Comparison of ENCODE assay signal across 25 cellular contexts in genomic region chr15:60652870-60653269, GRCh38.
DNase-seq lines count a peak whose midpoint lies in the region; FAIRE-seq and TF ChIP-seq lines count a peak whose summit lies in the region.
"Had no signal": no experiment of that assay in that cellular context is flagged by ENCODE, and none has a peak within 500 bp of the region (broad histone marks: within the 10 kb centered on the region; RNA-seq: fewer than 3 reads in every experiment).

No MANE protein-coding gene starts in this region.

- H3K27ac ChIP-seq in H1 (ENCODE audit: low read depth, low read length) (no peak overlapping the region), GM23248 (no peak overlapping the region)
- H3K27ac ChIP-seq: BLaER1 treated with 17β-estradiol and CSF1 and Interleukin-3, amounts not matched to agents 10 nM and 100 nM; left ventricle myocardium inferior; prostate gland; sigmoid colon had no signal

- H3K27me3 ChIP-seq in H1 (replicated peaks in 1 of 4; ENCODE audit: control insufficient read depth in 3 of 4, extremely low read depth in 1 of 4, insufficient read depth in 3 of 4, low read length in 3 of 4), result no peaks in the 10 kb centered on the region
- no peaks in the 10 kb centered on the region for H3K27me3 ChIP-seq in GM23248 (replicated peaks; ENCODE audit: insufficient read depth)
- H3K27me3 ChIP-seq: BLaER1 treated with 17β-estradiol and CSF1 and Interleukin-3, amounts not matched to agents 10 nM and 100 nM; sigmoid colon had no signal

- H3K4me1 ChIP-seq in H1 (replicated peaks in 1 of 4; ENCODE audit: control insufficient read depth in 3 of 4, insufficient read depth in 4 of 4, low read length in 3 of 4), result peaks cover 3 to 24% (median 11%) of the 10 kb centered on the region in 4 experiments; a peak in 6 of 7 replicates
- H3K4me1 ChIP-seq in GM23248 (ENCODE audit: insufficient read depth), result no peaks in the 10 kb centered on the region
- H3K4me1 ChIP-seq: prostate gland, sigmoid colon had no signal

- no peaks in the 10 kb centered on the region for H3K36me3 ChIP-seq in H1 (ENCODE audit: control insufficient read depth in 2 of 4, insufficient read depth in 4 of 4, low read length in 3 of 4)
- no peaks in the 10 kb centered on the region for H3K36me3 ChIP-seq in GM23248 (ENCODE audit: low read depth)
- H3K36me3 ChIP-seq: BLaER1 treated with 17β-estradiol and CSF1 and Interleukin-3, amounts not matched to agents 10 nM and 100 nM; left ventricle myocardium inferior; prostate gland; sigmoid colon had no signal

- TF ChIP-seq RAD21 in H1 (IDR thresholded peaks at IDR 0.05 in 1 of 2, conservative IDR thresholded peaks at IDR 0.05 in 1 of 2; ENCODE audit: low read depth in 2 of 2, low read length in 2 of 2), result no peak

- WGBS in H1 (ENCODE audit: extremely low coverage in 1 of 2, insufficient coverage in 1 of 2, insufficient read length in 1 of 2, insufficient replicate concordance in 2 of 2, low coverage in 1 of 2, low lambda C conversion rate in 2 of 2, missing lambda C conversion rate in 1 of 2), 2 experiments, result 92% methylated on average over 5 of the region's 5 CpGs; no CpG with 5 or more reads in 1 of the 2 experiments
- 75 to 80% methylated on average over 5 of the region's 5 CpGs for WGBS in GM23248 (ENCODE audit: low coverage in 1 of 2, low lambda C conversion rate in 2 of 2, missing lambda C conversion rate in 2 of 2), 2 experiments

- H2BK12ac ChIP-seq in H1 (ENCODE audit: low read depth, low read length), result peak overlapping the region; percentile 88; the same call in 1 of the 2 replicates

- no peak overlapping the region for H3K23ac ChIP-seq in H1 (ENCODE audit: insufficient read length)

- no peak overlapping the region for H4K8ac ChIP-seq in H1 (ENCODE audit: extremely low read depth, insufficient read depth, low read length)

- peak; percentile 40 for FAIRE-seq in GM12892 (lab: Jason Lieb, UNC)
- no peak for FAIRE-seq in H1 (lab: Jason Lieb, UNC)
- FAIRE-seq: bronchial epithelial cell, D721Med, islet of Langerhans had no signal

- H4K5ac ChIP-seq in H1 (ENCODE audit: insufficient read length, low read depth, low read length), result no peak overlapping the region

- H3K4ac ChIP-seq in H1 (replicated peaks; ENCODE audit: insufficient read length, low read depth, low read length), result no peak overlapping the region

- TF ChIP-seq CTCF in H1 (IDR thresholded peaks at IDR 0.05; ENCODE audit: control extremely low read depth in 1 of 3, insufficient read depth in 1 of 3, low read depth in 1 of 3, low read length in 3 of 3), result no peak

- TF ChIP-seq POLR2A in GM12892 (IDR thresholded peaks at IDR 0.05; ENCODE audit: low read depth, low read length) (no peak), H1 (IDR thresholded peaks at IDR 0.05; ENCODE audit: control extremely low read depth in 1 of 2, low read depth in 2 of 2, low read length in 2 of 2) (no peak)

- H3F3A ChIP-seq in GM23248 (ENCODE audit: insufficient read depth), result no peaks in the 10 kb centered on the region

- no peak overlapping the region for H3K4me3 ChIP-seq in H1 (ENCODE audit: extremely low read depth in 1 of 4, insufficient read depth in 2 of 4, low read depth in 3 of 4, low read length in 4 of 4)
- H3K4me3 ChIP-seq in GM23248, result no peak overlapping the region
- H3K4me3 ChIP-seq: BLaER1 treated with 17β-estradiol and CSF1 and Interleukin-3, amounts not matched to agents 10 nM and 100 nM; left ventricle myocardium inferior; prostate gland; sigmoid colon had no signal

- H3K4me2 ChIP-seq in H1 (ENCODE audit: insufficient read depth in 1 of 2, low read depth in 2 of 2, low read length in 2 of 2), result no peak overlapping the region
- H3K4me2 ChIP-seq in GM23248 (ENCODE audit: unreplicated experiment), result no peak overlapping the region

- POLR2A ChIA-PET in H1 (lab: Charles Lee; ENCODE audit: partially characterized antibody), result no interaction called here

- H2BK120ac ChIP-seq in H1 (replicated peaks; ENCODE audit: low read depth, low read length), result no peak overlapping the region

- H3K9me3 ChIP-seq in H1 (ENCODE audit: insufficient read depth in 2 of 2, low read depth in 1 of 2, low read length in 1 of 2), result no peaks in the 10 kb centered on the region
- H3K9me3 ChIP-seq in GM23248 (ENCODE audit: low read depth), result no peaks in the 10 kb centered on the region
- H3K9me3 ChIP-seq: BLaER1 treated with 17β-estradiol and CSF1 and Interleukin-3, amounts not matched to agents 10 nM and 100 nM; left ventricle myocardium inferior; prostate gland; sigmoid colon had no signal

- H2AK5ac ChIP-seq in H1 (ENCODE audit: low read depth, low read length), result peak overlapping the region; percentile 57; the same call in 1 of the 2 replicates

- H3K56ac ChIP-seq in H1 (replicated peaks; ENCODE audit: insufficient read length, low read depth, low read length), result no peak overlapping the region

- no peaks in the 10 kb centered on the region for H4K20me1 ChIP-seq in H1 (replicated peaks in 1 of 2; ENCODE audit: control insufficient read depth in 1 of 2, insufficient read depth in 2 of 2, low read length in 2 of 2)
- no peaks in the 10 kb centered on the region for H4K20me1 ChIP-seq in GM23248 (ENCODE audit: insufficient read depth)
- H4K20me1 ChIP-seq: BLaER1 treated with 17β-estradiol and CSF1 and Interleukin-3, amounts not matched to agents 10 nM and 100 nM had no signal

- H3K9me2 ChIP-seq in GM23248 (ENCODE audit: insufficient read depth), result no peaks in the 10 kb centered on the region

- H3K18ac ChIP-seq in H1 (ENCODE audit: extremely low read depth, low read length), result no peak overlapping the region

- DNase-seq in COLO668 (lab: John Stamatoyannopoulos, UW; ENCODE audit: unreplicated experiment) (peak; percentile 15), GM12892 (ENCODE audit: insufficient read length) (no peak), NCI-H69 (lab: John Stamatoyannopoulos, UW) (peak; percentile 15), H1 (ENCODE audit: low read depth in 1 of 2, low spot score in 2 of 2) (no peak), inferior parietal cortex (ENCODE audit: extremely low spot score) (no peak), GM23248 (no peak), GDM1 (lab: John Stamatoyannopoulos, UW) (no peak), amygdala (lab: John Stamatoyannopoulos, UW) (no peak)
- DNase-seq: activated B cell treated with CpG ODN at 0.5 μM for 24 hours; activated CD4-positive, alpha-beta T cell treated with anti-CD3 and anti-CD28 coated beads, Interleukin-2, amount 50 U/mL, for 1 hour; activated CD8-positive, alpha-beta memory T cell treated with anti-CD3 and anti-CD28 coated beads, Interleukin-2, amount 10 ng/mL, durations not matched to agents 7 days and 5 days; anterior cingulate cortex; left ventricle myocardium inferior; NCI-H1092 treated with DMSO at 0.1 percent for 48 hours; NCI-H2107; NCI-H526; nucleus accumbens; sigmoid colon; stimulated activated CD4-positive, alpha-beta T cell treated with anti-CD3 and anti-CD28 coated beads, Interleukin-4, amount 100 ng/mL, for 4 hours; stimulated activated naive B cell treated with anti-CD40 and anti-IgM and Interleukin-4, amounts not matched to agents 10 μg/mL and 1 μg/mL and 100 μg/mL, for 72 hours had no signal

- H3K9ac ChIP-seq in H1 (replicated peaks in 1 of 4; ENCODE audit: extremely low read depth in 1 of 4, low read depth in 3 of 4, low read length in 3 of 4) (no peak overlapping the region), GM23248 (no peak overlapping the region)
- H3K9ac ChIP-seq: BLaER1 treated with 17β-estradiol and CSF1 and Interleukin-3, amounts not matched to agents 10 nM and 100 nM had no signal

- no peak overlapping the region for H2BK15ac ChIP-seq in H1 (ENCODE audit: low read length)

- no peaks in the 10 kb centered on the region; the same call in 1 of the 2 replicates for H3K23me2 ChIP-seq in H1 (ENCODE audit: low read depth, low read length)

- H2BK5ac ChIP-seq in H1 (ENCODE audit: low read depth, low read length), result no peak overlapping the region; the same call in 1 of the 2 replicates

- no peak overlapping the region for H4K91ac ChIP-seq in H1 (replicated peaks; ENCODE audit: insufficient read length, low read length)

- peak overlapping the region; percentile 73; the same call in 1 of the 2 replicates for H2BK20ac ChIP-seq in H1 (ENCODE audit: low read length)

- H2AFZ ChIP-seq in H1 (ENCODE audit: low read length) (no peak overlapping the region), GM23248 (no peak overlapping the region)

- CTCF ChIA-PET in H1 (lab: Charles Lee; ENCODE audit: partially characterized antibody), result interaction anchor here (0.8 to 1.4 kb wide), 3 partner anchors 30 to 263 kb away, joined by 3 read pairs; no protein-coding TSS in a partner anchor

- no peaks in the 10 kb centered on the region for H3K79me1 ChIP-seq in H1 (ENCODE audit: low read depth, low read length)

- in situ Hi-C loops in GM23248 (cut with MboI), result no loop called here

- H3K79me2 ChIP-seq in H1 (ENCODE audit: control insufficient read depth in 1 of 2, insufficient read depth in 2 of 2, low read length in 2 of 2), result no peaks in the 10 kb centered on the region
- no peaks in the 10 kb centered on the region for H3K79me2 ChIP-seq in GM23248 (ENCODE audit: insufficient read depth)

- no peak for TF ChIP-seq EP300 in H1 (IDR thresholded peaks at IDR 0.05; ENCODE audit: borderline replicate concordance in 1 of 2, low read depth in 2 of 2, low read length in 2 of 2)

- no peak overlapping the region for H3K14ac ChIP-seq in H1 (ENCODE audit: insufficient read length)

TF ChIP-seq in H1, 55 proteins besides CTCF, POLR2A, EP300 and RAD21 (continues in another document):
- no peak for TF ChIP-seq BACH1 (IDR thresholded peaks at IDR 0.05; ENCODE audit: low read length)

Comparison
In these comparisons a context has a peak if more than half of its experiments do, and no peak if none do; other contexts are left out.
1. DNase-seq: peak in COLO668 (single experiment) and NCI-H69 (single experiment); none in GM12892 (single experiment), H1 (0 of 2), inferior parietal cortex (single experiment), GM23248 (single experiment), GDM1 (single experiment) and amygdala (0 of 56).